In genomic region chr13:111572956-111573355, GRCh38 we compare ENCODE assay signal across 17 cellular contexts.
DNase-seq lines count a peak whose midpoint lies in the region; ATAC-seq and TF ChIP-seq lines count a peak whose summit lies in the region.
"Had no signal": no experiment of that assay in that cellular context is flagged by ENCODE, and none has a peak within 500 bp of the region (broad histone marks: within the 10 kb centered on the region; RNA-seq: fewer than 3 reads in every experiment).

No MANE protein-coding gene starts in this region.

- intact Hi-C loops in naive thymus-derived CD4-positive, alpha-beta T cell (cut with micrococcal nuclease), result no loop called here

- POLR2A ChIA-PET in naive thymus-derived CD4-positive, alpha-beta T cell (lab: Charles Lee), result no interaction called here

- H3K36me3 ChIP-seq in mucosa of stomach (ENCODE audit: control insufficient read depth, insufficient read depth, low read length), result no peaks in the 10 kb centered on the region
- H3K36me3 ChIP-seq in naive thymus-derived CD4-positive, alpha-beta T cell (ENCODE audit: control insufficient read depth in 2 of 3, insufficient read depth in 3 of 3, low read length in 3 of 3), result no peaks in the 10 kb centered on the region
- H3K36me3 ChIP-seq in right atrium auricular region, result no peaks in the 10 kb centered on the region
- H3K36me3 ChIP-seq: left lung, uterus had no signal

- peaks cover 0 to 12% (median 7%) of the 10 kb centered on the region in 5 donors for H3K27me3 Mint-ChIP-seq in naive thymus-derived CD4-positive, alpha-beta T cell
- H3K27me3 Mint-ChIP-seq: activated CD4-positive, alpha-beta memory T cell treated with anti-CD3 and anti-CD28 coated beads, Interleukin-2, amount 10 ng/mL, durations not matched to agents 7 days and 5 days had no signal

- no peak overlapping the region for H3K9ac ChIP-seq in mucosa of stomach (ENCODE audit: low read length)

- H3K4me3 ChIP-seq in mucosa of stomach (ENCODE audit: low read length) (peak overlapping the region; percentile 2), right atrium auricular region (no peak overlapping the region)
- H3K4me3 ChIP-seq in naive thymus-derived CD4-positive, alpha-beta T cell (ENCODE audit: low read length), result no peak overlapping the region
- H3K4me3 ChIP-seq: left lung, uterus had no signal

- peaks cover 9 to 35% (median 17%) of the 10 kb centered on the region in 11 donors for H3K9me3 Mint-ChIP-seq in naive thymus-derived CD4-positive, alpha-beta T cell

- H3K4me1 ChIP-seq in mucosa of stomach (ENCODE audit: control insufficient read depth, insufficient read depth, low read length), result peaks cover 21% of the 10 kb centered on the region
- H3K4me1 ChIP-seq in naive thymus-derived CD4-positive, alpha-beta T cell (ENCODE audit: control insufficient read depth in 2 of 2, insufficient read depth in 2 of 2, low read length in 2 of 2), result no peaks in the 10 kb centered on the region
- H3K4me1 ChIP-seq in right atrium auricular region, result no peaks in the 10 kb centered on the region
- H3K4me1 ChIP-seq: left lung, uterus had no signal

- H3K27me3 ChIP-seq in mucosa of stomach (ENCODE audit: control insufficient read depth, insufficient read depth, low read length) (no peaks in the 10 kb centered on the region), right atrium auricular region (no peaks in the 10 kb centered on the region)
- H3K27me3 ChIP-seq in naive thymus-derived CD4-positive, alpha-beta T cell (ENCODE audit: control insufficient read depth in 2 of 2, insufficient read depth in 2 of 2, low read length in 2 of 2), result no peaks in the 10 kb centered on the region
- H3K27me3 ChIP-seq: uterus had no signal

- no peak overlapping the region for H3K27ac ChIP-seq in naive thymus-derived CD4-positive, alpha-beta T cell (ENCODE audit: low read depth, low read length)
- H3K27ac ChIP-seq in right atrium auricular region, result no peak overlapping the region
- H3K27ac ChIP-seq in substantia nigra (ENCODE audit: low read depth, low read length, poor library complexity, severe bottlenecking), result no peak overlapping the region
- H3K27ac ChIP-seq: left lung, uterus had no signal

- H3K9me3 ChIP-seq in mucosa of stomach (ENCODE audit: control insufficient read depth, low read length) (peaks cover 16% of the 10 kb centered on the region), right atrium auricular region (peaks cover 5 to 20% of the 10 kb centered on the region in 2 donors)
- peaks cover 0 to 24% (median 0%) of the 10 kb centered on the region in 3 experiments for H3K9me3 ChIP-seq in naive thymus-derived CD4-positive, alpha-beta T cell (ENCODE audit: control insufficient read depth in 2 of 3, low read length in 3 of 3)
- H3K9me3 ChIP-seq: uterus had no signal

- no peak for TF ChIP-seq CTCF in right atrium auricular region (IDR thresholded peaks at IDR 0.05)

- no peaks in the 10 kb centered on the region for H3K4me1 Mint-ChIP-seq in naive thymus-derived CD4-positive, alpha-beta T cell
- H3K4me1 Mint-ChIP-seq: activated CD4-positive, alpha-beta memory T cell treated with anti-CD3 and anti-CD28 coated beads, Interleukin-2, amount 10 ng/mL, durations not matched to agents 7 days and 5 days; H9 had no signal

- H3K36me3 Mint-ChIP-seq in naive thymus-derived CD4-positive, alpha-beta T cell, result peaks cover 0 to 8% (median 3%) of the 10 kb centered on the region in 5 donors

- DNase-seq in DMS79 treated with DMSO at 0.1 percent for 48 hours (lab: John Stamatoyannopoulos, UW), result peak; percentile 100
- peak; percentile 90 to 97 for DNase-seq in NCI-H2081 (lab: John Stamatoyannopoulos, UW)
- DNase-seq in NCI-H748 treated with DMSO at 0.1 percent for 48 hours (lab: John Stamatoyannopoulos, UW), result peak; percentile 99
- DNase-seq in naive thymus-derived CD4-positive, alpha-beta T cell, result no peak
- no peak for DNase-seq in right atrium auricular region (ENCODE audit: low spot score)
- no peak for DNase-seq in substantia nigra (lab: John Stamatoyannopoulos, UW)
- DNase-seq: activated CD4-positive, alpha-beta memory T cell treated with anti-CD3 and anti-CD28 coated beads, Interleukin-2, amount 10 ng/mL, durations not matched to agents 7 days and 5 days; caudate nucleus; effector CD8-positive, alpha-beta T cell; H9; left lung; stimulated activated naive CD8-positive, alpha-beta T cell treated with anti-CD3 and anti-CD28 coated beads, Interleukin-15, Interleukin-2, amounts not matched to agents 100 U/mL and 50 U/mL, for 24 hours; uterus had no signal

- H3K4me3 Mint-ChIP-seq in naive thymus-derived CD4-positive, alpha-beta T cell, result no peak overlapping the region
- H3K4me3 Mint-ChIP-seq: activated CD4-positive, alpha-beta memory T cell treated with anti-CD3 and anti-CD28 coated beads, Interleukin-2, amount 10 ng/mL, durations not matched to agents 7 days and 5 days; activated T-helper 1 cell treated with anti-CD3 and anti-CD28 coated beads, Interleukin-12 subunit alpha, Interleukin-12 subunit beta, Interleukin-2, Interleukin-4 antibody, amounts not matched to agents 30 ng/mL and 10 ng/mL and 1 ng/mL, durations not matched to agents 14 hours and 24 hours and 36 hours; H9 had no signal

- H3K27ac Mint-ChIP-seq in naive thymus-derived CD4-positive, alpha-beta T cell, result no peak overlapping the region
- H3K27ac Mint-ChIP-seq: activated CD4-positive, alpha-beta memory T cell treated with anti-CD3 and anti-CD28 coated beads, Interleukin-2, amount 10 ng/mL, durations not matched to agents 7 days and 5 days; activated T-helper 1 cell treated with anti-CD3 and anti-CD28 coated beads, Interleukin-12 subunit alpha, Interleukin-12 subunit beta, Interleukin-2, Interleukin-4 antibody, amounts not matched to agents 30 ng/mL and 10 ng/mL and 1 ng/mL, durations not matched to agents 14 hours and 24 hours and 36 hours; H9 had no signal

- no peak for ATAC-seq in naive thymus-derived CD4-positive, alpha-beta T cell
- ATAC-seq in HG02623 (IDR thresholded peaks at IDR 0.05; ENCODE audit: unreplicated experiment), result no peak
- ATAC-seq: left lung; SK-N-SH treated with all-trans-retinoic acid at 6 μM for 48 hours; stimulated activated naive CD8-positive, alpha-beta T cell treated with anti-CD3 and anti-CD28 coated beads, Interleukin-15, Interleukin-2, amounts not matched to agents 100 U/mL and 50 U/mL, for 24 hours had no signal

- CTCF ChIA-PET in naive thymus-derived CD4-positive, alpha-beta T cell (lab: Charles Lee), result no interaction called here

Comparison
In these comparisons a context has a peak if more than half of its experiments do, and no peak if none do; other contexts are left out.
1. DNase-seq: peak in DMS79 treated with DMSO at 0.1 percent for 48 hours (single experiment), NCI-H2081 (2 of 2) and NCI-H748 treated with DMSO at 0.1 percent for 48 hours (single experiment); none in naive thymus-derived CD4-positive, alpha-beta T cell (0 of 9), right atrium auricular region (single experiment) and substantia nigra (0 of 49).